In the genomic region with DNA sequence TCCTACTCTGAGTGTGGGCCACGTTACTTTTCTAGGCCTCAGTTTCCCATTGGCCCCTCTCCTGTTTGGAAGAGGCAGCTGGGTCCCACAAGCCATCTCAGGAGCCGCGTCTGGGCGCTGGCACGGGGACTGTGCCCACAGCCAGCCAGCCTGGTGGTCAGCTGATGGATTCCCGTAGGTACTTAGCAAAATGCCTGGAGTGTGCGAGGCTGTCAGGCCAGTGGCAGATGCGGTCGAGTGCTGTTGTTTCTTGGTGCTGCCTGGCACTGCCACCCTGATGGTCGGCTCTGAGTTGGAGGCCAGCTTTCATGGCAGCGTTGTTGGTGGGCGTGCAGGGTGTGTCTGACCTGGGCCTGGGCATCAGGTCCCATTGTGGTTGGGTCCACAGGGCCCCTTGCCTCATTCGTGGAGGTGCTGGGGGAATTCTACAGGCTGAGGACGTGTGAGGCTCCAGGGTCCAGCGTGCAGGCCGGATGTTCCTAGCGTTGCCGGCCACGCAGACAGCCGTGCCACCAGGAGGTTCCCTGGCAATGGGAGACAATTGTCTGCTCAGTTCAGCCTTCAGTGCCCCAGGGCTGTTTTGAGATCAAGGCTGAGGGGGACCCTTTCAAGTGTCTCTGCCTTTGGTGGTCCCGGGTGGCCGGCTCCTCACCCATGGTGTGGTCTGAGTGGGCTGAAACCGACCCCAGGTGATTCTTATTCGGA, we compare ENCODE assay signal across 11 cellular contexts. TPM values are rescaled to one million over a fixed set of nuclear protein-coding genes. Genes with fewer than 3 reads are reported as not detected.
DNase-seq lines count a peak whose midpoint lies in the region; ATAC-seq, FAIRE-seq and TF ChIP-seq lines count a peak whose summit lies in the region.
"Had no signal": no experiment of that assay in that cellular context is flagged by ENCODE, and none has a peak within 500 bp of the region (broad histone marks: within the 10 kb centered on the region; RNA-seq: fewer than 3 reads in every experiment).

No MANE protein-coding gene starts in this region.

- ATAC-seq in pancreas, result peak in 3 of 4 donors; percentile 11 to 33 (median 18)
- ATAC-seq in activated CD4-positive, CD25-positive, alpha-beta regulatory T cell treated with anti-CD3 and anti-CD28 coated beads, Interleukin-2, amount 50 U/mL, for 24 hours, result no peak

- H3K27me3 Mint-ChIP-seq in CD4-positive, alpha-beta memory T cell, result no peaks in the 10 kb centered on the region

- DNase-seq in CD4-positive, alpha-beta memory T cell, result no peak
- DNase-seq in RWPE1 (ENCODE audit: low spot score) (no peak), right atrium auricular region (ENCODE audit: low spot score) (no peak), pancreas (peak in 2 of 6 donors; percentile 56 to 65), NCI-H774 (lab: John Stamatoyannopoulos, UW) (no peak), hepatic stellate cell (ENCODE audit: low spot score) (no peak)
- no peak for DNase-seq in activated CD4-positive, alpha-beta T cell treated with anti-CD3 and anti-CD28 coated beads for 4 hours
- DNase-seq: erythroblast, kidney glomerular epithelial cell, NCI-H2107 had no signal

- H3K27me3 ChIP-seq in CD4-positive, alpha-beta memory T cell (ENCODE audit: insufficient read depth, low read length), result no peaks in the 10 kb centered on the region
- H3K27me3 ChIP-seq in right atrium auricular region (no peaks in the 10 kb centered on the region), pancreas (no peaks in the 10 kb centered on the region)

- peaks cover 12% of the 10 kb centered on the region for H3K36me3 ChIP-seq in CD4-positive, alpha-beta memory T cell (ENCODE audit: insufficient read depth, low read length)
- H3K36me3 ChIP-seq in right atrium auricular region, result no peaks in the 10 kb centered on the region
- H3K36me3 ChIP-seq in pancreas, result no peaks in the 10 kb centered on the region

- intact Hi-C loops in CD4-positive, alpha-beta memory T cell (cut with micrococcal nuclease), result no loop called here
- intact Hi-C loops in pancreas (cut with DNase I), result no loop called here

- 65 to 74% methylated on average over 24 of the region's 24 CpGs for WGBS in pancreas, 2 donors

- H3K4me1 Mint-ChIP-seq in CD4-positive, alpha-beta memory T cell, result peaks cover under 1 to 85% (median 45%) of the 10 kb centered on the region in 4 donors

- TF ChIP-seq CTCF in RWPE1 (conservative IDR thresholded peaks at IDR 0.05; ENCODE audit: low read depth), result no peak
- no peak for TF ChIP-seq CTCF in right atrium auricular region (IDR thresholded peaks at IDR 0.05)
- no peak for TF ChIP-seq CTCF in pancreas (IDR thresholded peaks at IDR 0.05)

- POLR2A ChIA-PET in CD4-positive, alpha-beta memory T cell (lab: Charles Lee; ENCODE audit: partially characterized antibody), result interaction anchor here (14.5 kb wide), 1 partner anchor 15 kb away, joined by 454 read pairs; the partner anchor contains the start of gene SKI
- POLR2A ChIA-PET in RWPE1 (lab: Yijun Ruan, JAX; ENCODE audit: low non-redundant PET), result no interaction called here

- peaks cover 89% of the 10 kb centered on the region for H3K4me1 ChIP-seq in CD4-positive, alpha-beta memory T cell (ENCODE audit: insufficient read depth, low read length)
- H3K4me1 ChIP-seq in right atrium auricular region, result peaks cover 0 to 88% of the 10 kb centered on the region in 2 donors
- peaks cover 19 to 35% (median 28%) of the 10 kb centered on the region in 3 donors for H3K4me1 ChIP-seq in pancreas

- peaks cover 0 to 19% (median 0%) of the 10 kb centered on the region in 8 donors for H3K9me3 Mint-ChIP-seq in CD4-positive, alpha-beta memory T cell

- H3K27ac Mint-ChIP-seq in CD4-positive, alpha-beta memory T cell, result peak overlapping the region in 5 of 7 donors; percentile 54 to 87 (median 85)

- H3K4me3 ChIP-seq in CD4-positive, alpha-beta memory T cell (ENCODE audit: low read length in 2 of 2), result no peak overlapping the region
- H3K4me3 ChIP-seq in right atrium auricular region (no peak overlapping the region), pancreas (no peak overlapping the region)

- H3K4me3 Mint-ChIP-seq in CD4-positive, alpha-beta memory T cell, result peak overlapping the region in 4 of 8 donors; percentile 11 to 54 (median 34)

- H3K36me3 Mint-ChIP-seq in CD4-positive, alpha-beta memory T cell, result peaks cover 18 to 34% of the 10 kb centered on the region in 2 donors

- no peak for FAIRE-seq in pancreas (lab: Jason Lieb, UNC)

- CTCF ChIA-PET in CD4-positive, alpha-beta memory T cell (lab: Charles Lee; ENCODE audit: partially characterized antibody), result no interaction called here
- CTCF ChIA-PET in RWPE1 (lab: Yijun Ruan, JAX), result no interaction called here

- H3K27ac ChIP-seq in CD4-positive, alpha-beta memory T cell (ENCODE audit: low read depth, low read length), result no peak overlapping the region
- H3K27ac ChIP-seq in RWPE1 (peak overlapping the region; percentile 91), right atrium auricular region (peak overlapping the region; percentile 30 to 77), pancreas (peak overlapping the region; percentile 31 to 80 (median 58))

- H3K9me3 ChIP-seq in CD4-positive, alpha-beta memory T cell (ENCODE audit: control insufficient read depth in 1 of 2, low read length in 2 of 2), result no peaks in the 10 kb centered on the region
- H3K9me3 ChIP-seq in right atrium auricular region (no peaks in the 10 kb centered on the region), pancreas (no peaks in the 10 kb centered on the region)

RNA-seq across cellular contexts. Expression of gene SKI, which starts 20.9 kb away (rescaled TPM):
- total RNA-seq in CD4-positive, alpha-beta memory T cell, result 100 to 1,000 TPM in 1 of 2 experiments, 10 to 100 TPM in 1; 96.1 to 104 TPM
- under 1 TPM; 0.08 to 0.86 TPM for polyA plus RNA-seq in CD4-positive, alpha-beta memory T cell
- total RNA-seq in right atrium auricular region, result 10 to 100 TPM; 36.7 to 57.2 TPM
- 10 to 100 TPM; 11.0 to 27.9 (median 16.2) TPM for total RNA-seq in pancreas
- polyA plus RNA-seq in pancreas, result 10 to 100 TPM in 1 of 2 donors, 1 to 10 TPM in 1; 8.6 to 12.1 TPM

RNA-seq across cellular contexts. Expression of gene FAAP20, which starts 54.4 kb away (rescaled TPM):
- 10 to 100 TPM; 38.4 to 40.8 TPM for total RNA-seq in CD4-positive, alpha-beta memory T cell
- polyA plus RNA-seq in CD4-positive, alpha-beta memory T cell, result 10 to 100 TPM; 54.2 to 58.9 TPM
- 10 to 100 TPM; 18.5 to 24.3 TPM for total RNA-seq in right atrium auricular region
- 10 to 100 TPM; 17.2 to 35.9 (median 22.3) TPM for total RNA-seq in pancreas
- 10 to 100 TPM; 56.1 to 75.6 TPM for polyA plus RNA-seq in pancreas

Comparison
In these comparisons a context has a peak if more than half of its experiments do, and no peak if none do; other contexts are left out.
1. ATAC-seq: peak in pancreas (3 of 4); none in activated CD4-positive, CD25-positive, alpha-beta regulatory T cell treated with anti-CD3 and anti-CD28 coated beads, Interleukin-2, amount 50 U/mL, for 24 hours (0 of 2).